In the genomic region with DNA sequence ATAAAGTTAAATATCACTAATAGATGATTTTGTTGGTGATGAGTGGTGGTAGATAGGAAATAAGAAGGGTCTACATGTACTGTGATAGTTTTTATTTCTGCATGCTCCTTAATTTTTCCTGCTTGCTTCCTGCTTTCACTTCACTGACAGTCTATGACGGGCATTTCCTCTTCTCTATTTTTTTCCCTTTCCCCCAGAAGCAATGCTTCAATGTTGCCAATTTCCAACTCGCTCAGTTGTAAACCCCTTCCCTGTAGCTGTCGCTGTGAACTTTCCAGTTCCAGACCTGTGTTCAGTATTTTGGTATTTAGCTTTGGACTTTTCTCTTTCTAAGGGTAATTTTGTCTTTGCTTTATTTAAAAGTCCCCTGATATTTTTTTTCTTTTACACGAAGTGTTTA, we compare ENCODE assay signal across 21 cellular contexts.
DNase-seq lines count a peak whose midpoint lies in the region; ATAC-seq and TF ChIP-seq lines count a peak whose summit lies in the region.
"Had no signal": no experiment of that assay in that cellular context is flagged by ENCODE, and none has a peak within 500 bp of the region (broad histone marks: within the 10 kb centered on the region; RNA-seq: fewer than 3 reads in every experiment).

No MANE protein-coding gene starts in this region.

- intact Hi-C loops in mucosa of descending colon (cut with DNase I, micrococcal nuclease): no loop called here

- peak overlapping the region in 2 of 11 experiments; percentile 11 to 20; a peak in 1 of 22 replicates for H3K27ac ChIP-seq in BLaER1 treated with 17β-estradiol and CSF1 and Interleukin-3, amounts not matched to agents 10 nM and 100 nM

- H3K9me3 Mint-ChIP-seq in chondrocyte (ENCODE audit: low read depth): no peaks in the 10 kb centered on the region
- H3K9me3 Mint-ChIP-seq: CD8-positive, alpha-beta T cell had no signal

- H3K4me1 ChIP-seq in BLaER1 treated with 17β-estradiol and CSF1 and Interleukin-3, amounts not matched to agents 10 nM and 100 nM: peaks cover 0 to 44% (median 12%) of the 10 kb centered on the region in 10 experiments; a peak in 17 of 20 replicates
- H3K4me1 ChIP-seq in mucosa of descending colon (ENCODE audit: low read depth): peaks cover 8% of the 10 kb centered on the region
- H3K4me1 ChIP-seq: BE2C had no signal

- H3K4me2 ChIP-seq in BLaER1 treated with 17β-estradiol and CSF1 and Interleukin-3, amounts not matched to agents 10 nM and 100 nM: peak overlapping the region in 6 of 11 experiments; percentile 19 to 49 (median 32); a peak in 5 of 22 replicates

- peaks cover 0 to 11% (median 0%) of the 10 kb centered on the region in 11 experiments; a peak in 2 of 22 replicates for H3K9me3 ChIP-seq in BLaER1 treated with 17β-estradiol and CSF1 and Interleukin-3, amounts not matched to agents 10 nM and 100 nM (replicated peaks in 1 of 11)
- no peaks in the 10 kb centered on the region for H3K9me3 ChIP-seq in mucosa of descending colon
- H3K9me3 ChIP-seq: BE2C had no signal

- no peaks in the 10 kb centered on the region for H3K36me3 ChIP-seq in BLaER1 treated with 17β-estradiol and CSF1 and Interleukin-3, amounts not matched to agents 10 nM and 100 nM
- no peaks in the 10 kb centered on the region for H3K36me3 ChIP-seq in mucosa of descending colon (ENCODE audit: low read depth)
- H3K36me3 ChIP-seq: BE2C had no signal

- H3K9ac ChIP-seq in BLaER1 treated with 17β-estradiol and CSF1 and Interleukin-3, amounts not matched to agents 10 nM and 100 nM: no peak overlapping the region

- H3K27ac Mint-ChIP-seq in chondrocyte (ENCODE audit: unreplicated experiment): no peak overlapping the region
- H3K27ac Mint-ChIP-seq: CD8-positive, alpha-beta T cell had no signal

- H3K27me3 ChIP-seq in BLaER1 treated with 17β-estradiol and CSF1 and Interleukin-3, amounts not matched to agents 10 nM and 100 nM: no peaks in the 10 kb centered on the region

- TF ChIP-seq CTCF in mucosa of descending colon (IDR thresholded peaks at IDR 0.05) (no peak), chondrocyte (IDR thresholded peaks at IDR 0.05) (no peak)

- in situ Hi-C loops in KBM-7 (cut with MboI; ENCODE audit: low pct_unique_long_range_greater_than_20kb, low sequenced_read_pairs): no loop called here

- no peaks in the 10 kb centered on the region for H3K27me3 Mint-ChIP-seq in chondrocyte (ENCODE audit: low read depth)

- no peaks in the 10 kb centered on the region for H3K36me3 Mint-ChIP-seq in chondrocyte (ENCODE audit: low read depth)
- H3K36me3 Mint-ChIP-seq: CD8-positive, alpha-beta T cell had no signal

- no peak overlapping the region for H3K4me3 ChIP-seq in BLaER1 treated with 17β-estradiol and CSF1 and Interleukin-3, amounts not matched to agents 10 nM and 100 nM
- H3K4me3 ChIP-seq in mucosa of descending colon: no peak overlapping the region

- H3K4me3 Mint-ChIP-seq in chondrocyte (ENCODE audit: unreplicated experiment): no peak overlapping the region
- H3K4me3 Mint-ChIP-seq: CD8-positive, alpha-beta T cell had no signal

- peaks cover 12% of the 10 kb centered on the region for H3K4me1 Mint-ChIP-seq in chondrocyte (ENCODE audit: low read depth)

- no peaks in the 10 kb centered on the region for H4K20me1 ChIP-seq in BLaER1 treated with 17β-estradiol and CSF1 and Interleukin-3, amounts not matched to agents 10 nM and 100 nM

- peak; percentile 68 for ATAC-seq in mucosa of descending colon
- ATAC-seq: CD8-positive, alpha-beta T cell; PC-3; SK-N-SH treated with all-trans-retinoic acid at 6 μM for 48 hours had no signal

- DNase-seq in HT-29 (ENCODE audit: low spot score) (peak; percentile 67), dermis microvascular lymphatic vessel endothelial cell (ENCODE audit: low read depth in 2 of 2) (peak; percentile 49 to 79), mucosa of descending colon (no peak), NOMO-1 treated with dmso at 0.1 percent for 144 hours (lab: John Stamatoyannopoulos, UW; ENCODE audit: unreplicated experiment) (no peak), chondrocyte (ENCODE audit: low spot score) (no peak), KBM-7 (no peak)
- DNase-seq: BE2C; CD8-positive, alpha-beta T cell; DMS79; IMR-90; Karpas-422; NCI-H1105; NCI-H2081; NCI-H2171 treated with DMSO at 0.1 percent for 48 hours; NCI-H446 treated with DMSO at 0.1 percent for 48 hours; NK-92 treated with Interleukin-12 subunit alpha and Interleukin-12 subunit beta, amount 100 ng/mL, for 24 hours; PC-3; RPMI8226; SIG-M5 had no signal

Comparison
In these comparisons a context has a peak if more than half of its experiments do, and no peak if none do; other contexts are left out.
1. DNase-seq: peak in HT-29 (single experiment) and dermis microvascular lymphatic vessel endothelial cell (2 of 2); none in mucosa of descending colon (0 of 3), NOMO-1 treated with dmso at 0.1 percent for 144 hours (single experiment), chondrocyte (single experiment) and KBM-7 (single experiment).